13 cellular contexts compared by ENCODE assay signal in genomic region chr6:33709605-33710295, GRCh38. TPM values are rescaled to one million over a fixed set of nuclear protein-coding genes. Genes with fewer than 3 reads are reported as not detected.
DNase-seq lines count a peak whose midpoint lies in the region; ATAC-seq, FAIRE-seq and TF ChIP-seq lines count a peak whose summit lies in the region.
"Had no signal": no experiment of that assay in that cellular context is flagged by ENCODE, and none has a peak within 500 bp of the region (broad histone marks: within the 10 kb centered on the region; RNA-seq: fewer than 3 reads in every experiment).

No MANE protein-coding gene starts in this region.

- TF ChIP-seq CTCF in SK-N-SH (IDR thresholded peaks at IDR 0.05) = no peak
- no peak for TF ChIP-seq CTCF in Loucy (conservative IDR thresholded peaks at IDR 0.05; ENCODE audit: low read length)
- TF ChIP-seq CTCF in K562 (IDR thresholded peaks at IDR 0.05 in 2 of 3, conservative IDR thresholded peaks at IDR 0.05 in 1 of 3; ENCODE audit: insufficient read depth in 2 of 3, low read depth in 1 of 3, low read length in 3 of 3) = no peak
- TF ChIP-seq CTCF in nephron (IDR thresholded peaks at IDR 0.05; ENCODE audit: unreplicated experiment in 3 of 3) = no peak
- no peak for TF ChIP-seq CTCF in thyroid gland (IDR thresholded peaks at IDR 0.05)

- CTCF ChIA-PET in SK-N-SH (lab: Yijun Ruan, JAX) = interaction anchor here (0.7 to 3.9 kb wide), 5 partner anchors 8 to 418 kb away, joined by 3 to 55 read pairs (median 4); no protein-coding TSS in a partner anchor
- CTCF ChIA-PET in K562 (lab: Yijun Ruan, JAX; ENCODE audit: low intra/inter-chr PET ratio) = no interaction called here

- peaks cover 6% of the 10 kb centered on the region for H3K27me3 Mint-ChIP-seq in nephron (ENCODE audit: low read depth)
- H3K27me3 Mint-ChIP-seq: memory B cell had no signal

- H3K4me1 ChIP-seq in SK-N-SH (ENCODE audit: control insufficient read depth in 1 of 2, insufficient read depth in 2 of 2, low read depth in 1 of 2, low read length in 1 of 2) (peaks cover 8 to 19% of the 10 kb centered on the region in 2 experiments; a peak in 3 of 4 replicates), Loucy (ENCODE audit: insufficient read depth, low read length, poor library complexity, severe bottlenecking) (peaks cover 35% of the 10 kb centered on the region), K562 (replicated peaks in 1 of 2; ENCODE audit: control insufficient read depth in 2 of 2, insufficient read depth in 2 of 2, low read length in 2 of 2) (peaks cover 12 to 21% of the 10 kb centered on the region in 2 experiments), thyroid gland (peaks cover 13 to 20% of the 10 kb centered on the region in 2 donors), trophoblast cell (ENCODE audit: control insufficient read depth in 1 of 2, insufficient read depth in 2 of 2, low read length in 2 of 2) (peaks cover 4 to 16% of the 10 kb centered on the region in 2 experiments)

- no peak overlapping the region for H2BK120ac ChIP-seq in trophoblast cell (ENCODE audit: insufficient read depth, low read length, poor library complexity)

- no peak overlapping the region for H4K8ac ChIP-seq in trophoblast cell (ENCODE audit: low read depth, low read length)

- 92% methylated on average over 9 of the region's 10 CpGs for WGBS in SK-N-SH (ENCODE audit: low lambda C conversion rate)
- 95% methylated on average over 10 of the region's 10 CpGs for WGBS in K562 (ENCODE audit: insufficient coverage, low coverage, missing lambda C conversion rate)
- 88 to 92% methylated on average over 10 of the region's 10 CpGs for WGBS in thyroid gland, 2 donors
- WGBS in trophoblast cell (ENCODE audit: extremely low coverage, insufficient coverage, insufficient read length) = no CpG with 5 or more reads among the region's 10 CpGs

- no peak for TF ChIP-seq EP300 in SK-N-SH (IDR thresholded peaks at IDR 0.05; ENCODE audit: borderline replicate concordance in 1 of 2, low read depth in 1 of 2, low read length in 1 of 2)
- TF ChIP-seq EP300 in K562 (IDR thresholded peaks at IDR 0.05; ENCODE audit: low read length) = no peak

- H4K20me1 ChIP-seq in SK-N-SH (ENCODE audit: insufficient read depth) (no peaks in the 10 kb centered on the region), Loucy (ENCODE audit: insufficient read depth, low read length, poor library complexity, severe bottlenecking) (peaks cover 4% of the 10 kb centered on the region), K562 (replicated peaks; ENCODE audit: control insufficient read depth, insufficient read depth, low read length) (no peaks in the 10 kb centered on the region)

- H3K14ac ChIP-seq in trophoblast cell (ENCODE audit: low read length) = no peak overlapping the region

- intact Hi-C loops in K562 (cut with micrococcal nuclease) (no loop called here), thyroid gland (cut with DNase I) (no loop called here)

- peak overlapping the region; percentile 67 to 99 (median 97) for H3K4me3 Mint-ChIP-seq in nephron

- peaks cover 20% of the 10 kb centered on the region for H3K36me3 Mint-ChIP-seq in nephron (ENCODE audit: low read depth)

- H3K27me3 ChIP-seq in SK-N-SH (ENCODE audit: insufficient read depth) (no peaks in the 10 kb centered on the region), Loucy (ENCODE audit: insufficient read depth, low read length, poor library complexity, severe bottlenecking) (no peaks in the 10 kb centered on the region), K562 (ENCODE audit: control insufficient read depth in 2 of 2, insufficient read depth in 2 of 2, low read length in 2 of 2) (peaks cover 0 to 5% of the 10 kb centered on the region in 2 experiments; a peak in 3 of 5 replicates), thyroid gland (no peaks in the 10 kb centered on the region), trophoblast cell (ENCODE audit: insufficient read depth, low read length) (no peaks in the 10 kb centered on the region)

- H2BK5ac ChIP-seq in trophoblast cell (ENCODE audit: low read depth, low read length, poor library complexity) = no peak overlapping the region

- no peak overlapping the region for H3K23ac ChIP-seq in trophoblast cell (ENCODE audit: low read length)

- no peak overlapping the region for H2AK5ac ChIP-seq in trophoblast cell (ENCODE audit: low read length)

- no peak overlapping the region for H3K18ac ChIP-seq in trophoblast cell (ENCODE audit: low read length)

- H3K4me1 Mint-ChIP-seq in nephron = peaks cover 41% of the 10 kb centered on the region

- BruUV-seq in K562 (replicated peaks; lab: Mats Ljungman, UMichigan) = no TSS peak

- H3K9me3 ChIP-seq in SK-N-SH (no peaks in the 10 kb centered on the region), Loucy (ENCODE audit: insufficient read depth, low read depth, low read length) (no peaks in the 10 kb centered on the region), K562 (replicated peaks; ENCODE audit: control insufficient read depth, insufficient read depth, low read depth, low read length) (no peaks in the 10 kb centered on the region), thyroid gland (no peaks in the 10 kb centered on the region), trophoblast cell (ENCODE audit: insufficient read depth, low read depth, low read length) (peaks cover under 1% of the 10 kb centered on the region)

- H3K9ac ChIP-seq in SK-N-SH = no peak overlapping the region
- H3K9ac ChIP-seq in Loucy (ENCODE audit: low read depth, low read length, poor library complexity, severe bottlenecking) = peak overlapping the region; percentile 84
- H3K9ac ChIP-seq in K562 (ENCODE audit: insufficient read depth in 1 of 2, low read depth in 2 of 2, low read length in 2 of 2) = peak overlapping the region; percentile 33 to 90; a peak in 2 of 4 replicates
- no peak overlapping the region for H3K9ac ChIP-seq in trophoblast cell (ENCODE audit: low read length)

- H3F3A ChIP-seq in SK-N-SH (replicated peaks; ENCODE audit: insufficient read depth) (no peaks in the 10 kb centered on the region), Loucy (ENCODE audit: low read depth) (no peaks in the 10 kb centered on the region)

- H3K27ac Mint-ChIP-seq in nephron = peak overlapping the region in 1 of 3 experiments; percentile 14

- TF ChIP-seq RAD21 in SK-N-SH (IDR thresholded peaks at IDR 0.05; ENCODE audit: low read length) = no peak
- no peak for TF ChIP-seq RAD21 in K562 (CRISPR knock-in tag; conservative IDR thresholded peaks at IDR 0.05 in 1 of 2, IDR thresholded peaks at IDR 0.05 in 1 of 2)

- no peaks in the 10 kb centered on the region for H3K9me1 ChIP-seq in K562 (ENCODE audit: control insufficient read depth, insufficient read depth, low read length)

- ATAC-seq in SK-N-SH treated with all-trans-retinoic acid at 6 μM for 48 hours = no peak
- no peak for ATAC-seq in K562

- H3K79me2 ChIP-seq in SK-N-SH (ENCODE audit: insufficient read depth) (peaks cover 27% of the 10 kb centered on the region; the same call in 1 of the 2 replicates), Loucy (ENCODE audit: insufficient read depth, low read length) (peaks cover 23% of the 10 kb centered on the region), K562 (ENCODE audit: control insufficient read depth, insufficient read depth, low read length) (peaks cover 25% of the 10 kb centered on the region), trophoblast cell (ENCODE audit: control insufficient read depth, insufficient read depth, low read length, poor library complexity) (peaks cover 2% of the 10 kb centered on the region)

- H3K4me2 ChIP-seq in SK-N-SH = peak overlapping the region; percentile 83
- peak overlapping the region; percentile 92 for H3K4me2 ChIP-seq in Loucy (ENCODE audit: low read depth, low read length, poor library complexity, severe bottlenecking)
- H3K4me2 ChIP-seq in K562 (ENCODE audit: insufficient read depth, low read length) = no peak overlapping the region
- H3K4me2 ChIP-seq in trophoblast cell (ENCODE audit: low read length) = no peak overlapping the region

- H3K9me2 ChIP-seq in SK-N-SH (no peaks in the 10 kb centered on the region), Loucy (replicated peaks; ENCODE audit: low read depth, low read length) (no peaks in the 10 kb centered on the region)

- POLR2A ChIA-PET in SK-N-SH (lab: Yijun Ruan, JAX) = no interaction called here
- POLR2A ChIA-PET in K562 (lab: Yijun Ruan, JAX) = interaction anchor here (0.7 kb wide), 1 partner anchor 9 kb away, joined by 3 read pairs; no protein-coding TSS in a partner anchor

- no peak overlapping the region for H2BK12ac ChIP-seq in trophoblast cell (ENCODE audit: low read length)

- DNase-seq in SK-N-SH (no peak), K562 (ENCODE audit: extremely low read depth in 1 of 4, low spot score in 3 of 4) (no peak), thyroid gland (no peak), trophoblast cell (no peak), kidney tubule cell (ENCODE audit: low spot score) (no peak)
- DNase-seq: 8988T, EL, NCI-H1417 treated with DMSO at 0.1 percent for 48 hours had no signal

- no peak for FAIRE-seq in K562 (lab: Jason Lieb, UNC)

- no peaks in the 10 kb centered on the region for H3K9me3 Mint-ChIP-seq in nephron
- H3K9me3 Mint-ChIP-seq: memory B cell had no signal

- H3K27ac ChIP-seq in SK-N-SH (ENCODE audit: low read depth in 2 of 2, low read length in 1 of 2) = no peak overlapping the region
- no peak overlapping the region for H3K27ac ChIP-seq in K562 (ENCODE audit: extremely low read depth, low read depth, low read length)
- no peak overlapping the region for H3K27ac ChIP-seq in thyroid gland
- no peak overlapping the region for H3K27ac ChIP-seq in trophoblast cell (ENCODE audit: low read depth, low read length)

- H3K4ac ChIP-seq in trophoblast cell (ENCODE audit: low read depth, low read length) = no peak overlapping the region

- in situ Hi-C loops in K562 (cut with MboI) = no loop called here

- H3K79me1 ChIP-seq in trophoblast cell (ENCODE audit: low read length) = peaks cover 3% of the 10 kb centered on the region

- H3K36me3 ChIP-seq in SK-N-SH (replicated peaks in 1 of 2; ENCODE audit: control insufficient read depth in 1 of 2, insufficient read depth in 2 of 2, low read length in 1 of 2) (peaks cover 7 to 30% of the 10 kb centered on the region in 2 experiments), Loucy (ENCODE audit: insufficient read depth, low read length) (no peaks in the 10 kb centered on the region), K562 (ENCODE audit: control insufficient read depth, insufficient read depth, low read length) (peaks cover 40% of the 10 kb centered on the region), thyroid gland (no peaks in the 10 kb centered on the region), trophoblast cell (ENCODE audit: control insufficient read depth in 1 of 2, insufficient read depth in 2 of 2, low read length in 2 of 2) (peaks cover 9 to 14% of the 10 kb centered on the region in 2 experiments)

- no peak overlapping the region for H4K91ac ChIP-seq in trophoblast cell (ENCODE audit: low read depth, low read length)

- TF ChIP-seq POLR2A in K562 (conservative IDR thresholded peaks at IDR 0.05) (no peak), thyroid gland (IDR thresholded peaks at IDR 0.05) (no peak)

- H3K4me3 ChIP-seq in SK-N-SH (ENCODE audit: low read depth in 2 of 2, low read length in 1 of 2) (no peak overlapping the region), Loucy (ENCODE audit: low read length, poor library complexity, severe bottlenecking) (peak overlapping the region; percentile 82), K562 (no peak overlapping the region), thyroid gland (replicated peaks in 1 of 3) (no peak overlapping the region), trophoblast cell (ENCODE audit: low read depth, low read length) (no peak overlapping the region)

- H4K12ac ChIP-seq in trophoblast cell (ENCODE audit: low read depth, low read length) = no peak overlapping the region

- H2AFZ ChIP-seq in SK-N-SH (ENCODE audit: low read depth) (no peak overlapping the region), Loucy (ENCODE audit: low read length) (no peak overlapping the region), K562 (ENCODE audit: low read depth, low read length) (no peak overlapping the region), trophoblast cell (ENCODE audit: insufficient read depth, low read length, poor library complexity) (no peak overlapping the region)

RNA-seq across cellular contexts. Expression of gene UQCC2, which starts 1.8 kb away (rescaled TPM):
- polyA plus RNA-seq in SK-N-SH (2012; rRNA removed) (49.8 and 59.0 TPM in 2 replicates), K562 (2011; rRNA removed) (128 and 161 TPM in 2 replicates), K562 (2014; fragmentation: Illumina TruSeq; extraction: Trizol) (110 and 119 TPM in 2 replicates), K562 (2014; fragmentation: Nextera tagmentation; extraction: Ambion mirVana) (100 to 1,000 TPM; 832 to 927 TPM), K562 (2014; rRNA removed) (58.5 and 98.3 TPM in 2 replicates)
- polyA plus RNA-seq in SK-N-SH (2012; cell fraction: cytosol; rRNA removed) = 43.2 and 47.9 TPM in 2 replicates
- 37.4 and 42.0 TPM in 2 replicates for polyA plus RNA-seq in SK-N-SH (2012; cell fraction: nucleus; rRNA removed)
- 19.9 and 36.1 TPM in 2 replicates for total RNA-seq in K562 (2011; cell fraction: chromatin; rRNA removed; ENCODE audit: low replicate concordance)
- total RNA-seq in K562 (2011; cell fraction: nucleolus; rRNA removed) = 29.5 and 31.9 TPM in 2 replicates
- total RNA-seq in K562 (2011; cell fraction: nucleoplasm; rRNA removed) = 27.8 and 33.5 TPM in 2 replicates
- total RNA-seq in K562 (2014; rRNA removed) (63.3 and 92.9 TPM in 2 replicates), K562 (2014; rRNA removed; fragmentation: Illumina TruSeq; extraction: Trizol) (140 and 158 TPM in 2 replicates), K562 (2015; rRNA removed; fragmentation: Illumina TruSeq; extraction: Trizol) (113 and 133 TPM in 2 replicates), K562 (2021) (161 and 179 TPM in 2 replicates), thyroid gland (10 to 100 TPM; 21.1 to 74.7 (median 32.7) TPM)
- 49.2 and 81.5 TPM in 2 replicates for polyA plus RNA-seq in K562 (2011; cell fraction: cytosol; rRNA removed)
- polyA plus RNA-seq in K562 (2011; cell fraction: nucleus; rRNA removed) = 67.5 and 72.8 TPM in 2 replicates
- 166 and 322 TPM in 2 replicates for polyA plus RNA-seq in K562 (2012)
- polyA minus RNA-seq in K562 (2011; rRNA and poly(A)+ RNA removed) = 17.7 and 23.0 TPM in 2 replicates
- 19.1 and 24.0 TPM in 2 replicates for polyA minus RNA-seq in K562 (2011; cell fraction: cytosol; rRNA and poly(A)+ RNA removed)
- polyA minus RNA-seq in K562 (2011; cell fraction: nucleus; rRNA and poly(A)+ RNA removed) = 17.8 and 17.9 TPM in 2 replicates
- 65.9 and 67.3 TPM in 2 replicates for polyA plus RNA-seq in trophoblast cell (2013)

RNA-seq across cellular contexts. Expression of gene IP6K3, which starts 37.0 kb away (rescaled TPM):
- polyA plus RNA-seq in SK-N-SH (2012; rRNA removed) = 0.13 and 0.21 TPM in 2 replicates
- 0.07 and 0.08 TPM in 2 replicates for polyA plus RNA-seq in SK-N-SH (2012; cell fraction: cytosol; rRNA removed)
- 0.18 and 0.32 TPM in 2 replicates for polyA plus RNA-seq in SK-N-SH (2012; cell fraction: nucleus; rRNA removed)
- not detected in 2 replicates for total RNA-seq in K562 (2011; cell fraction: chromatin; rRNA removed; ENCODE audit: low replicate concordance)
- not detected in 2 replicates for total RNA-seq in K562 (2011; cell fraction: nucleolus; rRNA removed)
- not detected in 2 replicates for total RNA-seq in K562 (2011; cell fraction: nucleoplasm; rRNA removed)
- total RNA-seq in K562 (2014; rRNA removed) = not detected in 2 replicates
- not detected in 2 replicates for total RNA-seq in K562 (2014; rRNA removed; fragmentation: Illumina TruSeq; extraction: Trizol)
- total RNA-seq in K562 (2015; rRNA removed; fragmentation: Illumina TruSeq; extraction: Trizol) = not detected in 2 replicates
- total RNA-seq in K562 (2021) = not detected in 2 replicates
- polyA plus RNA-seq in K562 (2011; rRNA removed) = not detected in 2 replicates
- polyA plus RNA-seq in K562 (2011; cell fraction: cytosol; rRNA removed) = not detected in 2 replicates
- not detected in 2 replicates for polyA plus RNA-seq in K562 (2011; cell fraction: nucleus; rRNA removed)
- not detected in 2 replicates for polyA plus RNA-seq in K562 (2012)
- not detected in 2 replicates for polyA plus RNA-seq in K562 (2014; fragmentation: Illumina TruSeq; extraction: Trizol)
- polyA plus RNA-seq in K562 (2014; fragmentation: Nextera tagmentation; extraction: Ambion mirVana) = not detected
- not detected in 2 replicates for polyA plus RNA-seq in K562 (2014; rRNA removed)
- polyA minus RNA-seq in K562 (2011; rRNA and poly(A)+ RNA removed) = not detected in 2 replicates
- not detected in 2 replicates for polyA minus RNA-seq in K562 (2011; cell fraction: cytosol; rRNA and poly(A)+ RNA removed)
- polyA minus RNA-seq in K562 (2011; cell fraction: nucleus; rRNA and poly(A)+ RNA removed) = not detected in 2 replicates
- total RNA-seq in thyroid gland = 10 to 100 TPM in 3 of 4 donors, 1 to 10 TPM in 1; 7.9 to 20.5 (median 17.1) TPM
- polyA plus RNA-seq in trophoblast cell (2013) = 1.4 and 1.5 TPM in 2 replicates
- total RNA-seq: dermis microvascular lymphatic vessel endothelial cell had no signal

Comparison
In these comparisons a context has a peak if more than half of its experiments do, and no peak if none do; other contexts are left out.
1. H3K4me2 ChIP-seq: peak in SK-N-SH (single experiment) and Loucy (single experiment); none in K562 (single experiment) and trophoblast cell (single experiment).
2. H3K9ac ChIP-seq: peak in Loucy (single experiment) and K562 (2 of 2); none in SK-N-SH (single experiment) and trophoblast cell (single experiment).
3. RNA of gene IP6K3, which starts 37.0 kb away (total RNA-seq): 7.9 to 20.5 TPM in thyroid gland; not detected in K562; every median in the first group is over 4 times any median in the second.
4. Of the 27 proteins assayed by ChIP-seq in both K562 and SK-N-SH: peak only in K562: GATA2; only in SK-N-SH: none; in both: none; in neither: 26.